8 cellular contexts compared by ENCODE assay signal in genomic region chr17:77465358-77466041, GRCh38.
A peak's percentile ranks its signal among the peaks of the same experiment; 100 is the strongest.
DNase-seq lines count a peak whose midpoint lies in the region; ATAC-seq and TF ChIP-seq lines count a peak whose summit lies in the region.

No MANE protein-coding gene starts in this region.

- H3K9me3 ChIP-seq in NT2/D1 (ENCODE audit: insufficient read depth, low read length) (no peaks in the 10 kb centered on the region), skeletal muscle tissue (ENCODE audit: control insufficient read depth in 3 of 3, low read length in 3 of 3) (no peaks in the 10 kb centered on the region)

- no peaks in the 10 kb centered on the region for H3K9me3 Mint-ChIP-seq in HFFc6
- peaks cover 9% of the 10 kb centered on the region in 2 donors for H3K9me3 Mint-ChIP-seq in activated T-cell treated with anti-CD3 and anti-CD28 coated beads, Interleukin-2, amount 50 U/mL, for 72 hours

- peak; percentile 78 for DNase-seq in GM10266 (ENCODE audit: extremely low spot score)
- peak; percentile 43 for DNase-seq in HFFc6
- no peak for DNase-seq in NT2/D1 (ENCODE audit: low read depth, low spot score)
- DNase-seq in activated T-cell treated with anti-CD3 and anti-CD28 coated beads, Interleukin-2, amount 50 U/mL, for 72 hours = peak; percentile 82 to 85
- no peak for DNase-seq in Right ventricle myocardium inferior (ENCODE audit: missing footprints)
- no peak for DNase-seq in DMS153 (lab: John Stamatoyannopoulos, UW)
- no peak for DNase-seq in COLO668 (lab: John Stamatoyannopoulos, UW; ENCODE audit: unreplicated experiment)

- H3K36me3 ChIP-seq in NT2/D1 (ENCODE audit: insufficient read depth, insufficient read length, low read length) (peaks cover 43% of the 10 kb centered on the region), skeletal muscle tissue (ENCODE audit: control insufficient read depth in 3 of 3, insufficient read depth in 3 of 3, low read length in 3 of 3) (peaks cover 0 to 3% (median 2%) of the 10 kb centered on the region in 3 donors)

- TF ChIP-seq CTCF in GM10266 (IDR thresholded peaks at IDR 0.05; ENCODE audit: control insufficient read depth, insufficient read depth, low read depth, missing control alignments) (no peak), HFFc6 (IDR thresholded peaks at IDR 0.05) (no peak)

- H3K27me3 ChIP-seq in NT2/D1 (ENCODE audit: insufficient read depth, insufficient read length) = no peaks in the 10 kb centered on the region
- no peaks in the 10 kb centered on the region for H3K27me3 ChIP-seq in skeletal muscle tissue (ENCODE audit: control insufficient read depth in 3 of 3, insufficient read depth in 3 of 3, low read length in 3 of 3)

- H3K4me1 ChIP-seq in NT2/D1 (ENCODE audit: insufficient read depth, insufficient read length) (peaks cover 24% of the 10 kb centered on the region), skeletal muscle tissue (ENCODE audit: control insufficient read depth in 3 of 3, insufficient read depth in 3 of 3, low read length in 3 of 3) (peaks cover 19 to 37% (median 34%) of the 10 kb centered on the region in 3 donors)

- H3K27ac Mint-ChIP-seq in HFFc6 = peak overlapping the region; percentile 82
- peak overlapping the region; percentile 83 for H3K27ac Mint-ChIP-seq in activated T-cell treated with anti-CD3 and anti-CD28 coated beads, Interleukin-2, amount 50 U/mL, for 72 hours

- peak overlapping the region; percentile 27 for H3K4me3 ChIP-seq in NT2/D1 (ENCODE audit: insufficient read length, low read depth)
- H3K4me3 ChIP-seq in skeletal muscle tissue (ENCODE audit: low read length in 3 of 3) = no peak overlapping the region

- peak; percentile 80 to 83 for ATAC-seq in activated T-cell treated with anti-CD3 and anti-CD28 coated beads, Interleukin-2, amount 50 U/mL, for 72 hours (replicated peaks in 1 of 2)
- peak; percentile 68 for ATAC-seq in Right ventricle myocardium inferior

- H3K9ac ChIP-seq in NT2/D1 (ENCODE audit: insufficient read length, low read depth) = peak overlapping the region; percentile 70
- peak overlapping the region in 1 of 3 donors; percentile 33 for H3K9ac ChIP-seq in skeletal muscle tissue (ENCODE audit: low read depth in 1 of 3, low read length in 3 of 3)

- intact Hi-C loops in Right ventricle myocardium inferior (cut with DNase I) = no loop called here

- peaks cover 23% of the 10 kb centered on the region for H3K36me3 Mint-ChIP-seq in HFFc6 (ENCODE audit: low read depth)
- H3K36me3 Mint-ChIP-seq in activated T-cell treated with anti-CD3 and anti-CD28 coated beads, Interleukin-2, amount 50 U/mL, for 72 hours (ENCODE audit: insufficient read depth in 2 of 2) = peaks cover 21 to 49% of the 10 kb centered on the region in 2 donors

- peak overlapping the region; percentile 54 for H3K27ac ChIP-seq in skeletal muscle tissue (ENCODE audit: low read depth, low read length)

- H3K27me3 Mint-ChIP-seq in HFFc6 (ENCODE audit: insufficient read depth) = peaks cover 9% of the 10 kb centered on the region
- no peaks in the 10 kb centered on the region for H3K27me3 Mint-ChIP-seq in activated T-cell treated with anti-CD3 and anti-CD28 coated beads, Interleukin-2, amount 50 U/mL, for 72 hours (ENCODE audit: low read depth)

- H3K4me1 Mint-ChIP-seq in HFFc6 (ENCODE audit: low read depth) = peaks cover 43% of the 10 kb centered on the region
- peaks cover 89% of the 10 kb centered on the region for H3K4me1 Mint-ChIP-seq in activated T-cell treated with anti-CD3 and anti-CD28 coated beads, Interleukin-2, amount 50 U/mL, for 72 hours (ENCODE audit: low read depth)

- H3K4me3 Mint-ChIP-seq in HFFc6 = peak overlapping the region; percentile 53
- peak overlapping the region; percentile 74 to 75 for H3K4me3 Mint-ChIP-seq in activated T-cell treated with anti-CD3 and anti-CD28 coated beads, Interleukin-2, amount 50 U/mL, for 72 hours

Comparison
In these comparisons a context has a peak if more than half of its experiments do, and no peak if none do; other contexts are left out.
1. DNase-seq: peak in GM10266 (single experiment), HFFc6 (single experiment) and activated T-cell treated with anti-CD3 and anti-CD28 coated beads, Interleukin-2, amount 50 U/mL, for 72 hours (2 of 2); none in NT2/D1 (single experiment), Right ventricle myocardium inferior (single experiment), DMS153 (single experiment) and COLO668 (single experiment).